In the genomic region with DNA sequence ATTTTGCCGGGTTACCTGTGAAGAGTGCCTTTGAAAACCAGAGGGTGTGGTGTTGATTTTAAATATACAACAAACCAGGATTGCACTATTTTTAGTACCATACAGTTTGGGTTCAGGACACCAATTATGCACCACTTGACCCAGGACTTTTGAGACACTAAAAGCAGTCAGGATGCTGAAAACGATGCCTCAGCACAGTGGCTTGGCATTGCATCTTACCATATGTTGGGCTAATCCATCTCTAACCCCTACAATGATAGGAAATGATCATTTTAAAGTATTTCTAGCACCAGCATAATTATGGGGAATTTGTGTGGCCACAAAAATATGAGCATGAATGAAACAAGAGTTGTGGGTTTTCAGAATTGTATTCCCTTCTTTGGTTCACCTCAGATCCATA, we compare ENCODE assay signal across 18 cellular contexts. TPM values are rescaled to one million over a fixed set of nuclear protein-coding genes. Genes with fewer than 3 reads are reported as not detected.
A peak's percentile ranks its signal among the peaks of the same experiment; 100 is the strongest.
DNase-seq lines count a peak whose midpoint lies in the region; ATAC-seq lines count a peak whose summit lies in the region.
"Had no signal": no experiment of that assay in that cellular context is flagged by ENCODE, and none has a peak within 500 bp of the region (broad histone marks: within the 10 kb centered on the region; RNA-seq: fewer than 3 reads in every experiment).

No MANE protein-coding gene starts in this region.

- peak; percentile 56 for DNase-seq in G401 (ENCODE audit: low spot score)
- peak; percentile 54 for DNase-seq in cerebellar cortex (ENCODE audit: low spot score)
- peak; percentile 23 for DNase-seq in fibroblast of peridontal ligament (ENCODE audit: extremely low read depth)
- DNase-seq in EL, result no peak
- DNase-seq: 8988T; ACHN; Caco-2; CD4-positive, CD25-positive, alpha-beta regulatory T cell; CD8-positive, alpha-beta T cell; DMS 273 treated with DMSO at 0.1 percent for 48 hours; DMS79; HFFc6 had no signal

- ATAC-seq in HG03135 (IDR thresholded peaks at IDR 0.05; ENCODE audit: unreplicated experiment) (no peak), GM21447 (IDR thresholded peaks at IDR 0.05; ENCODE audit: unreplicated experiment) (no peak), HG02759 (IDR thresholded peaks at IDR 0.05; ENCODE audit: unreplicated experiment) (no peak)
- ATAC-seq: A549; CD8-positive, alpha-beta T cell; GM23338 had no signal

- in situ Hi-C loops in G401 (cut with HindIII; ENCODE audit: low sequenced_read_pairs), result no loop called here

RNA-seq across cellular contexts. Expression of gene IBSP, which starts 4.1 kb away (rescaled TPM):
- not detected in 2 replicates for total RNA-seq in G401 (2014; rRNA removed; shearing (Covaris generic))
- total RNA-seq: B cell; Caco-2; CD4-positive, CD25-positive, alpha-beta regulatory T cell; CD8-positive, alpha-beta T cell; GM23338; HFFc6 had no signal

RNA-seq across cellular contexts. Expression of gene MEPE, which starts 29.3 kb away (rescaled TPM):
- not detected in 2 replicates for total RNA-seq in G401 (2014; rRNA removed; shearing (Covaris generic))
- total RNA-seq: B cell; Caco-2; CD4-positive, CD25-positive, alpha-beta regulatory T cell; CD8-positive, alpha-beta T cell; GM23338; HFFc6 had no signal
